ENCODE assay signal across 8 cellular contexts in the genomic region with DNA sequence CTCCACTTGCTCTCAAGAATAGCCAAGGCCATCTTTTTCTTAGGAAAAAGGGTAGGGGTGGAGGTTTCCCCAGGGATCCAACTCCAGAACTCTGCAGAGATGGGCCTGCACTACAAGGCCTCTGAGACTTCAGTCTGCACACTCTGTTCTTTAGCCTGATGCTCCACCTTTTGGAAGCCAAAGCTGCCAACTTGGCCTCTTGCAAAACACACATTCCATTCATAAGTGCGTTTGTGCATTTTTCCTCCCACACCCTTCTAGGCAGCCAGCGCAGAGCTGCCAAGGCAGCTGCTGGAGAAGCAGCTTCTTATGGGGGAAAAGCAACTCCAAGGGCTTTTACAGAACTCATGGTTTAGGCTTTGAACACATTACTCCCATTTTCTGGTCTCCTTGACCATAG. TPM values are rescaled to one million over a fixed set of nuclear protein-coding genes. Genes with fewer than 3 reads are reported as not detected.
DNase-seq lines count a peak whose midpoint lies in the region; ATAC-seq and TF ChIP-seq lines count a peak whose summit lies in the region.

No MANE protein-coding gene starts in this region.

- no peaks in the 10 kb centered on the region for H3K27me3 ChIP-seq in uterus

- H3K4me3 ChIP-seq in mucosa of descending colon (no peak overlapping the region), uterus (no peak overlapping the region)

- peak; percentile 21 for DNase-seq in NCI-H82 (lab: John Stamatoyannopoulos, UW)
- DNase-seq in NCI-H82 treated with DMSO at 0.1 percent for 48 hours (lab: John Stamatoyannopoulos, UW; ENCODE audit: unreplicated experiment), result no peak
- DNase-seq in mucosa of descending colon, result peak; percentile 41 to 64 (median 42)
- DNase-seq in uterus, result peak; percentile 85 to 89
- no peak for DNase-seq in activated CD4-positive, alpha-beta T cell treated with anti-CD3 and anti-CD28 coated beads, Interleukin-2, amount 50 U/mL, for 4 hours

- peak in 1 of 2 donors; percentile 32 for TF ChIP-seq POLR2A in uterus (IDR thresholded peaks at IDR 0.05)

- H3K9me3 ChIP-seq in mucosa of descending colon (no peaks in the 10 kb centered on the region), uterus (no peaks in the 10 kb centered on the region)

- peak overlapping the region; percentile 77 to 85 for H3K27ac ChIP-seq in uterus

- ATAC-seq in esophagus mucosa (peak; percentile 85), mucosa of descending colon (peak; percentile 83), HG02970 (IDR thresholded peaks at IDR 0.05; ENCODE audit: low FRiP score, unreplicated experiment) (no peak), HG02678 (IDR thresholded peaks at IDR 0.05; ENCODE audit: unreplicated experiment) (no peak)

- no peaks in the 10 kb centered on the region for H3K36me3 ChIP-seq in mucosa of descending colon (ENCODE audit: low read depth)
- no peaks in the 10 kb centered on the region for H3K36me3 ChIP-seq in uterus

- intact Hi-C loops in mucosa of descending colon (cut with DNase I, micrococcal nuclease) (no loop called here), uterus (cut with DNase I; ENCODE audit: low total_unique reads) (loop anchor here (10.0 kb wide), 1 partner anchor 53 kb away; the partner anchor contains the start of genes DCUN1D3 and LYRM1)

- TF ChIP-seq CTCF in mucosa of descending colon (IDR thresholded peaks at IDR 0.05) (no peak), uterus (IDR thresholded peaks at IDR 0.05) (no peak)

- H3K4me1 ChIP-seq in mucosa of descending colon (ENCODE audit: low read depth) (peaks cover 4% of the 10 kb centered on the region), uterus (peaks cover 14 to 20% of the 10 kb centered on the region in 2 donors)

RNA-seq across cellular contexts. Expression of gene REXO5, which starts 45.3 kb away (rescaled TPM):
- total RNA-seq in esophagus mucosa, result 2.5 TPM
- 1 to 10 TPM; 3.0 to 6.9 (median 4.1) TPM for total RNA-seq in mucosa of descending colon
- 10 to 100 TPM in 1 of 4 donors, 1 to 10 TPM in 1, under 1 TPM in 1, not detected in 1; 0.88 to 16.6 (median 6.2) TPM for total RNA-seq in uterus

RNA-seq across cellular contexts. Expression of gene ERI2, which starts 45.3 kb away (rescaled TPM):
- total RNA-seq in esophagus mucosa, result 15.4 TPM
- 10 to 100 TPM; 16.2 to 30.3 (median 30.2) TPM for total RNA-seq in mucosa of descending colon
- total RNA-seq in uterus, result 10 to 100 TPM in 1 of 4 donors, 1 to 10 TPM in 2, under 1 TPM in 1; 0.88 to 37.3 (median 5.0) TPM

RNA-seq across cellular contexts. Expression of gene DCUN1D3, which starts 48.6 kb away (rescaled TPM):
- total RNA-seq in esophagus mucosa, result 17.1 TPM
- total RNA-seq in mucosa of descending colon, result 10 to 100 TPM in 2 of 3 donors, 1 to 10 TPM in 1; 10.0 to 21.5 (median 12.2) TPM
- 10 to 100 TPM; 14.7 to 38.0 (median 21.5) TPM for total RNA-seq in uterus

RNA-seq across cellular contexts. Expression of gene LYRM1, which starts 49.0 kb away (rescaled TPM):
- total RNA-seq in esophagus mucosa (15.1 TPM), mucosa of descending colon (10 to 100 TPM; 16.4 to 25.2 (median 17.3) TPM), uterus (100 to 1,000 TPM in 1 of 4 donors, 10 to 100 TPM in 3; 40.0 to 201 (median 51.0) TPM)

Comparison
In these comparisons a context has a peak if more than half of its experiments do, and no peak if none do; other contexts are left out.
1. DNase-seq: peak in NCI-H82 (single experiment), mucosa of descending colon (3 of 3) and uterus (2 of 2); none in NCI-H82 treated with DMSO at 0.1 percent for 48 hours (single experiment) and activated CD4-positive, alpha-beta T cell treated with anti-CD3 and anti-CD28 coated beads, Interleukin-2, amount 50 U/mL, for 4 hours (0 of 2).
2. ATAC-seq: peak in esophagus mucosa (single experiment) and mucosa of descending colon (single experiment); none in HG02970 (single experiment) and HG02678 (single experiment).